In genomic region chr5:135162661-135163265, GRCh38 we compare ENCODE assay signal across 1 cellular context.
TF ChIP-seq lines count a peak whose summit lies in the region.

No MANE protein-coding gene starts in this region.

TF ChIP-seq in WTC11, 78 proteins besides CTCF, POLR2A, EP300 and RAD21 (continued from another document):
- TF ChIP-seq AFF4 (CRISPR knock-in tag; IDR thresholded peaks at IDR 0.05; ENCODE audit: borderline replicate concordance) (no peak), ZNF138 (CRISPR knock-in tag; conservative IDR thresholded peaks at IDR 0.05) (no peak), ATF2 (CRISPR knock-in tag; IDR thresholded peaks at IDR 0.05; ENCODE audit: borderline replicate concordance, low read depth) (no peak), PREB (CRISPR knock-in tag; IDR thresholded peaks at IDR 0.05; ENCODE audit: borderline replicate concordance) (no peak), STAT6 (CRISPR knock-in tag; conservative IDR thresholded peaks at IDR 0.05; ENCODE audit: low read depth) (no peak), SMAD4 (CRISPR knock-in tag; IDR thresholded peaks at IDR 0.05) (no peak), NR3C1 (CRISPR knock-in tag; conservative IDR thresholded peaks at IDR 0.05; ENCODE audit: low read depth) (no peak), OVOL2 (CRISPR knock-in tag; IDR thresholded peaks at IDR 0.05; ENCODE audit: borderline replicate concordance) (no peak), TEAD4 (CRISPR knock-in tag; IDR thresholded peaks at IDR 0.05) (no peak), CBFB (CRISPR knock-in tag; IDR thresholded peaks at IDR 0.05; ENCODE audit: low read depth) (no peak)
- TF ChIP-seq, protein P1, sequence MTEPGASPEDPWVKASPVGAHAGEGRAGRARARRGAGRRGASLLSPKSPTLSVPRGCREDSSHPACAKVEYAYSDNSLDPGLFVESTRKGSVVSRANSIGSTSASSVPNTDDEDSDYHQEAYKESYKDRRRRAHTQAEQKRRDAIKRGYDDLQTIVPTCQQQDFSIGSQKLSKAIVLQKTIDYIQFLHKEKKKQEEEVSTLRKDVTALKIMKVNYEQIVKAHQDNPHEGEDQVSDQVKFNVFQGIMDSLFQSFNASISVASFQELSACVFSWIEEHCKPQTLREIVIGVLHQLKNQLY (CRISPR knock-in tag; IDR thresholded peaks at IDR 0.05): no peak
